1 cellular context compared by ENCODE assay signal in genomic region chr9:137578518-137579258, GRCh38.
TF ChIP-seq lines count a peak whose summit lies in the region.

TSS of gene DPH7 (minus strand) at chr9:137578925. CDS start at chr9:137578777, 148 bp downstream.

TF ChIP-seq in GM12878, 131 proteins besides CTCF, POLR2A, EP300 and RAD21 (continued from another document and continues in another):
- no peak for TF ChIP-seq CBX3 (IDR thresholded peaks at IDR 0.05; ENCODE audit: borderline replicate concordance, low read depth)
- TF ChIP-seq HCFC1 (IDR thresholded peaks at IDR 0.05; ENCODE audit: low read length), result peak; percentile 82
- peak; percentile 89 for TF ChIP-seq DPF2 (IDR thresholded peaks at IDR 0.05)
- TF ChIP-seq TAF1 (IDR thresholded peaks at IDR 0.05; ENCODE audit: borderline replicate concordance, low read depth, low read length), result 0 out of 2 replicates have a peak, but pooled peaks have one; percentile 70
- TF ChIP-seq ZBTB11 (CRISPR knock-in tag; IDR thresholded peaks at IDR 0.05), result peak; percentile 81
- TF ChIP-seq PRDM15 (CRISPR knock-in tag; IDR thresholded peaks at IDR 0.05), result no peak
- TF ChIP-seq NR2F1 (conservative IDR thresholded peaks at IDR 0.05), result peak; percentile 74
- TF ChIP-seq TCF3 (IDR thresholded peaks at IDR 0.05; ENCODE audit: borderline replicate concordance, insufficient read depth, low read depth, low read length), result no peak
- TF ChIP-seq SIX5 (IDR thresholded peaks at IDR 0.05; ENCODE audit: low read depth, low read length, severe bottlenecking), result peak; percentile 66
- TF ChIP-seq ZNF274 (IDR thresholded peaks at IDR 0.05; ENCODE audit: insufficient read depth, insufficient read length), result no peak
- peak in 1 of 2 experiments; percentile 69; a peak in 2 of 4 replicates for TF ChIP-seq SRF (IDR thresholded peaks at IDR 0.05; ENCODE audit: low read depth in 2 of 2, low read length in 2 of 2)
- TF ChIP-seq NFIC (IDR thresholded peaks at IDR 0.05; ENCODE audit: low read depth, low read length), result no peak
- peak; percentile 78; the same call in 1 of the 2 replicates for TF ChIP-seq NFXL1 (IDR thresholded peaks at IDR 0.05; ENCODE audit: borderline replicate concordance)
- no peak for TF ChIP-seq RCOR1 (conservative IDR thresholded peaks at IDR 0.05; ENCODE audit: low read depth, low read length)
- TF ChIP-seq BCLAF1 (IDR thresholded peaks at IDR 0.05), result peak; percentile 69; the same call in 1 of the 2 replicates
- TF ChIP-seq NFYA (IDR thresholded peaks at IDR 0.05; ENCODE audit: borderline replicate concordance, low read depth, low read length), result no peak
- no peak for TF ChIP-seq SMAD1 (IDR thresholded peaks at IDR 0.05; ENCODE audit: low read depth, partially characterized antibody)
- peak; percentile 75 for TF ChIP-seq CREB1 (IDR thresholded peaks at IDR 0.05; ENCODE audit: low read depth)
- TF ChIP-seq BCL3 (IDR thresholded peaks at IDR 0.05; ENCODE audit: borderline replicate concordance, insufficient read depth, low read depth, low read length, poor library complexity, severe bottlenecking), result no peak
- peak; percentile 93 for TF ChIP-seq ZNF207 (IDR thresholded peaks at IDR 0.05; ENCODE audit: borderline replicate concordance)
- 0 out of 2 replicates have a peak, but pooled peaks have one; percentile 24 for TF ChIP-seq CBFB (IDR thresholded peaks at IDR 0.05; ENCODE audit: low read depth)
- TF ChIP-seq ZBTB33 (IDR thresholded peaks at IDR 0.05), result peak; percentile 55; the same call in 1 of the 2 replicates
- TF ChIP-seq MXI1 (IDR thresholded peaks at IDR 0.05; ENCODE audit: low read depth, low read length), result peak; percentile 79; the same call in 1 of the 2 replicates
- no peak for TF ChIP-seq ZNF384 (IDR thresholded peaks at IDR 0.05; ENCODE audit: borderline replicate concordance, low read depth, low read length)
- TF ChIP-seq CBX5 (IDR thresholded peaks at IDR 0.05; ENCODE audit: low read depth), result peak; percentile 90; the same call in 1 of the 2 replicates
- peak; percentile 91 for TF ChIP-seq BACH1 (IDR thresholded peaks at IDR 0.05; ENCODE audit: borderline replicate concordance)
- no peak for TF ChIP-seq NRF1 (conservative IDR thresholded peaks at IDR 0.05; ENCODE audit: low read depth, low read length)
- 0 out of 2 replicates have a peak, but pooled peaks have one; percentile 10 for TF ChIP-seq TCF12 (IDR thresholded peaks at IDR 0.05; ENCODE audit: low read depth, low read length)
- no peak for TF ChIP-seq PBX3 (IDR thresholded peaks at IDR 0.05; ENCODE audit: insufficient replicate concordance, low read depth, low read length)
- peak; percentile 98 for TF ChIP-seq IKZF1 (conservative IDR thresholded peaks at IDR 0.05)
- no peak for TF ChIP-seq BRCA1 (IDR thresholded peaks at IDR 0.05; ENCODE audit: low read depth, low read length)
- no peak for TF ChIP-seq JUNB (IDR thresholded peaks at IDR 0.05)
- TF ChIP-seq SMARCA5 (IDR thresholded peaks at IDR 0.05), result peak; percentile 92
- peak; percentile 81; the same call in 1 of the 2 replicates for TF ChIP-seq TBL1XR1 (IDR thresholded peaks at IDR 0.05; ENCODE audit: low read depth, low read length)
- peak; percentile 69 for TF ChIP-seq CREM (IDR thresholded peaks at IDR 0.05; ENCODE audit: low read depth)
- TF ChIP-seq YBX1 (IDR thresholded peaks at IDR 0.05), result no peak
- no peak for TF ChIP-seq EED (IDR thresholded peaks at IDR 0.05; ENCODE audit: low read depth)
- TF ChIP-seq ELK1 (IDR thresholded peaks at IDR 0.05; ENCODE audit: low read depth, low read length), result peak; percentile 28; the same call in 1 of the 2 replicates
- no peak for TF ChIP-seq E2F4 (IDR thresholded peaks at IDR 0.05; ENCODE audit: low read depth, low read length)
- no peak for TF ChIP-seq CHD4 (IDR thresholded peaks at IDR 0.05)
- peak; percentile 11; the same call in 1 of the 2 replicates for TF ChIP-seq JUND (IDR thresholded peaks at IDR 0.05; ENCODE audit: low read depth, low read length)
